In the genomic region with DNA sequence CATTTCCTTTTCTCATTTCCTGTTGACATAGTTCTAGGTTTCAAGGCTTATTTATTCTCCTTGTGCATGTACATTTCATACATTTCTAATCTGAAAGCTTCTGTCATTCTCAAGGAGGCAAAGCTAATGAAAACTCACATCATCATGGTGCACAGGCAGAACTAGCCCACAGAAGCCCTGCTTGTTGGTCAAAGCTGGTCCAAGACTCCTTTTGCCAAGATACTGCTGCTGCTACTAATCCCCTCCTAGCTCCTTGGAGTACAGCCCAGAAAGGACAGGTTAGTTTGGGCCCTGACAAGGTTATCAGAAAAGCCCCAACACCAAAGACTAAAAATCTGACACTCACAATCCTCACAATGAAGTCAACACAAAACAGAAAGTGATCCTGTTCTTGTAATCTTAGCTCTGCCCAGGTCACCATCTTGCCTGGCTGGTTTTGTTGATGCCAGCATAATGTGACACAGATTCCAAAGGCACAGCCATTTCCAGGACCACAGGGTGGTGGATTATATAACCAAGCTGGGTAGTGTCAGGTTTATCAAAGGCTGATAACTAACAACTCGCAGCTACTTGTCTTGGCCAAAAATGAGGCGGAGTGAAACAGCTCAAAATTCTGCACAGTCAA, we compare ENCODE assay signal across 16 cellular contexts.
"Had no signal": no experiment of that assay in that cellular context is flagged by ENCODE, and none has a peak within 500 bp of the region (broad histone marks: within the 10 kb centered on the region; RNA-seq: fewer than 3 reads in every experiment).

No MANE protein-coding gene starts in this region.

- H3K27me3 ChIP-seq: heart right ventricle, neural progenitor cell, uterus had no signal

- DNase-seq: activated CD4-positive, alpha-beta memory T cell treated with anti-CD3 and anti-CD28 coated beads, Interleukin-2, amount 10 ng/mL, durations not matched to agents 7 days and 5 days; activated CD4-positive, alpha-beta T cell treated with anti-CD3 and anti-CD28 coated beads, Interleukin-2, amount 10 ng/mL, durations not matched to agents 24 days and 14 days; activated effector memory CD4-positive, alpha-beta T cell treated with anti-CD3 and anti-CD28 coated beads, Interleukin-2, amount 50 U/mL, for 16 hours; activated naive CD4-positive, alpha-beta T cell treated with anti-CD3 and anti-CD28 coated beads, Interleukin-2, amount 10 ng/mL, durations not matched to agents 7 days and 5 days; amygdala; heart right ventricle; islet precursor cell; naive thymus-derived CD8-positive, alpha-beta T cell; stimulated activated CD4-positive, alpha-beta T cell treated with anti-CD3 and anti-CD28 coated beads, Interleukin-4, amount 100 ng/mL, for 4 hours; trophoblast cell; uterus had no signal

- H2AFZ ChIP-seq: neural progenitor cell had no signal

- ATAC-seq: activated CD4-positive, CD25-positive, alpha-beta regulatory T cell treated with anti-CD3 and anti-CD28 coated beads, Interleukin-2, amount 50 U/mL, for 24 hours; naive thymus-derived CD8-positive, alpha-beta T cell had no signal

- H3K9me3 ChIP-seq: heart right ventricle, uterus had no signal

- H3K36me3 ChIP-seq: heart right ventricle, neural progenitor cell, uterus had no signal

- H3K4me3 ChIP-seq: heart right ventricle, lung, neural progenitor cell, uterus had no signal

- H3K9ac ChIP-seq: neural progenitor cell had no signal

- H3K4me1 ChIP-seq: neural progenitor cell, uterus had no signal

- H3K27ac ChIP-seq: epithelial cell of prostate, heart right ventricle, neural progenitor cell, uterus, VCaP had no signal

- H3K4me2 ChIP-seq: neural progenitor cell had no signal
